ENCODE assay signal across 35 cellular contexts in genomic region chr2:171178993-171179392, GRCh38.
"Had no signal": no experiment of that assay in that cellular context is flagged by ENCODE, and none has a peak within 500 bp of the region (broad histone marks: within the 10 kb centered on the region; RNA-seq: fewer than 3 reads in every experiment).

No MANE protein-coding gene starts in this region.

- ATAC-seq: activated CD4-positive, CD25-positive, alpha-beta regulatory T cell treated with anti-CD3 and anti-CD28 coated beads, Interleukin-2, amount 50 U/mL, for 24 hours; body of pancreas; effector memory CD8-positive, alpha-beta T cell; foreskin keratinocyte; heart left ventricle; left lobe of liver; lower lobe of right lung; naive thymus-derived CD8-positive, alpha-beta T cell; psoas muscle; stimulated activated effector memory CD8-positive, alpha-beta T cell treated with anti-CD3 and anti-CD28 coated beads, Interleukin-12 subunit alpha, Interleukin-12 subunit beta, amount 100 ng/mL, for 72 hours; stimulated activated naive CD8-positive, alpha-beta T cell treated with anti-CD3 and anti-CD28 coated beads, Interleukin-15, amount 100 ng/mL, for 72 hours had no signal

- H3K27ac ChIP-seq: adrenal gland, body of pancreas, cardiac muscle cell, colonic mucosa, esophagus muscularis mucosa, foreskin keratinocyte, heart left ventricle, lower lobe of right lung, parathyroid adenoma, psoas muscle, sigmoid colon, upper lobe of left lung, vagina, WERI-Rb-1 had no signal

- FAIRE-seq: small intestine had no signal

- DNase-seq: activated CD4-positive, alpha-beta T cell treated with anti-CD3 and anti-CD28 coated beads for 48 hours; activated CD4-positive, alpha-beta T cell treated with anti-CD3 and anti-CD28 coated beads, Interleukin-2, amount 50 U/mL, for 48 hours; activated CD8-positive, alpha-beta memory T cell treated with anti-CD3 and anti-CD28 coated beads, Interleukin-2, amount 50 U/mL, for 4 hours; activated effector memory CD4-positive, alpha-beta T cell treated with anti-CD3 and anti-CD28 coated beads, Interleukin-2, amount 50 U/mL, for 16 hours; activated naive CD4-positive, alpha-beta T cell treated with anti-CD3 and anti-CD28 coated beads for 36 hours; activated naive CD8-positive, alpha-beta T cell treated with anti-CD3 and anti-CD28 coated beads for 36 hours; activated T-cell treated with anti-CD3 and anti-CD28 coated beads, Interleukin-2, amount 50 U/mL, for 1 hour; adrenal gland; aorta; body of pancreas; cerebellar nuclear complex; colonic mucosa; effector memory CD8-positive, alpha-beta T cell; foreskin keratinocyte; heart left ventricle; lower lobe of right lung; mesenchymal stem cell; naive thymus-derived CD8-positive, alpha-beta T cell; nucleus accumbens; psoas muscle; sigmoid colon; small intestine; stimulated activated CD4-positive, alpha-beta T cell treated with anti-CD3 and anti-CD28 coated beads, Interleukin-4, amount 100 ng/mL, for 24 hours; stimulated activated naive CD8-positive, alpha-beta T cell treated with anti-CD3 and anti-CD28 coated beads, Interleukin-15, amount 100 ng/mL, for 72 hours; substantia nigra; T-helper 9 cell; upper lobe of left lung; WERI-Rb-1 had no signal
